13 cellular contexts compared by ENCODE assay signal in the genomic region with DNA sequence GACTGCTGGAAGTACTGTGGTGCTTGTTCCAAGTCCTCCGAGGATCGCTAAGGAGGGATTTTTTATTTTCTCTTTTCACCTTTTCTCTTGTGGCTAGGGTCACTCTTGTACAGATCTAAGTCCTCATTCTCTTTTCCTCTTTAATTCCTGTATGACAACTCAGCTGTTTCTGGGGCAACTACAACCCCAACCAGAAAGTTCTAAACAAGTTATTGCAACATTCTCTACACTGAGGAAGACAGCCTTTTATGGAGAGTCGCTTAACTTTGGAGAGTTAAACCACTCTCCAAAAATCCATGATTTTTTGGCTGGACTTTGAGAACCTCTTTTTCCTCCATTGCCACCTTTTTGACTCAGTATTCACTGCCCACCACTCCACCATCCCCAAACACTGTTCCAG.
DNase-seq lines count a peak whose midpoint lies in the region; ATAC-seq lines count a peak whose summit lies in the region.
"Had no signal": no experiment of that assay in that cellular context is flagged by ENCODE, and none has a peak within 500 bp of the region (broad histone marks: within the 10 kb centered on the region; RNA-seq: fewer than 3 reads in every experiment).

No MANE protein-coding gene starts in this region.

- H3K9me3 Mint-ChIP-seq in activated T-helper 17 cell treated with anti-CD3 and anti-CD28 coated beads, Interleukin-2, amount 50 U/mL, for 72 hours = no peaks in the 10 kb centered on the region
- no peaks in the 10 kb centered on the region for H3K9me3 Mint-ChIP-seq in stimulated activated naive CD8-positive, alpha-beta T cell treated with anti-CD3 and anti-CD28 coated beads, Interleukin-15, amount 100 ng/mL, for 72 hours
- H3K9me3 Mint-ChIP-seq: activated CD8-positive, alpha-beta T cell treated with anti-CD3 and anti-CD28 coated beads for 36 hours; naive B cell had no signal

- H3K27me3 ChIP-seq in muscle layer of duodenum (ENCODE audit: low read depth, low read length) (no peaks in the 10 kb centered on the region), aorta (ENCODE audit: control insufficient read depth in 1 of 2, insufficient read depth in 2 of 2, low read length in 1 of 2) (no peaks in the 10 kb centered on the region)

- H3K36me3 Mint-ChIP-seq in activated T-helper 17 cell treated with anti-CD3 and anti-CD28 coated beads, Interleukin-2, amount 50 U/mL, for 72 hours (ENCODE audit: low read depth) = no peaks in the 10 kb centered on the region
- H3K36me3 Mint-ChIP-seq: naive B cell; stimulated activated effector memory CD8-positive, alpha-beta T cell treated with anti-CD3 and anti-CD28 coated beads, Interleukin-12 subunit alpha, Interleukin-12 subunit beta, amount 100 ng/mL, for 72 hours had no signal

- H3K27ac ChIP-seq in muscle layer of duodenum (ENCODE audit: low read length) = peak overlapping the region; percentile 24
- no peak overlapping the region for H3K27ac ChIP-seq in aorta (ENCODE audit: low read depth in 1 of 2, low read length in 2 of 2)
- H3K27ac ChIP-seq: A549 had no signal

- H3K9me3 ChIP-seq in muscle layer of duodenum (ENCODE audit: control insufficient read depth in 1 of 2, low read length in 2 of 2) (no peaks in the 10 kb centered on the region), aorta (ENCODE audit: control insufficient read depth, low read length) (no peaks in the 10 kb centered on the region)
- H3K9me3 ChIP-seq: A549 had no signal

- no peaks in the 10 kb centered on the region for H3K4me1 Mint-ChIP-seq in activated T-helper 17 cell treated with anti-CD3 and anti-CD28 coated beads, Interleukin-2, amount 50 U/mL, for 72 hours
- H3K4me1 Mint-ChIP-seq in stimulated activated naive CD8-positive, alpha-beta T cell treated with anti-CD3 and anti-CD28 coated beads, Interleukin-15, amount 100 ng/mL, for 72 hours = no peaks in the 10 kb centered on the region
- H3K4me1 Mint-ChIP-seq: stimulated activated effector memory CD8-positive, alpha-beta T cell treated with anti-CD3 and anti-CD28 coated beads, Interleukin-12 subunit alpha, Interleukin-12 subunit beta, amount 100 ng/mL, for 72 hours had no signal

- peaks cover 3% of the 10 kb centered on the region for H3K27me3 Mint-ChIP-seq in activated T-helper 17 cell treated with anti-CD3 and anti-CD28 coated beads, Interleukin-2, amount 50 U/mL, for 72 hours
- no peaks in the 10 kb centered on the region for H3K27me3 Mint-ChIP-seq in stimulated activated naive CD8-positive, alpha-beta T cell treated with anti-CD3 and anti-CD28 coated beads, Interleukin-15, amount 100 ng/mL, for 72 hours

- no peak overlapping the region for H3K27ac Mint-ChIP-seq in activated T-helper 17 cell treated with anti-CD3 and anti-CD28 coated beads, Interleukin-2, amount 50 U/mL, for 72 hours
- peak overlapping the region in 1 of 2 donors; percentile 73 for H3K27ac Mint-ChIP-seq in stimulated activated naive CD8-positive, alpha-beta T cell treated with anti-CD3 and anti-CD28 coated beads, Interleukin-15, amount 100 ng/mL, for 72 hours
- H3K27ac Mint-ChIP-seq: activated CD8-positive, alpha-beta T cell treated with anti-CD3 and anti-CD28 coated beads for 36 hours; naive B cell; stimulated activated effector memory CD8-positive, alpha-beta T cell treated with anti-CD3 and anti-CD28 coated beads, Interleukin-12 subunit alpha, Interleukin-12 subunit beta, amount 100 ng/mL, for 72 hours had no signal

- no peak overlapping the region for H3K4me3 ChIP-seq in muscle layer of duodenum (ENCODE audit: low read depth in 1 of 2, low read length in 2 of 2)
- no peak overlapping the region for H3K4me3 ChIP-seq in aorta (ENCODE audit: low read length in 2 of 2)
- H3K4me3 ChIP-seq: A549 had no signal

- H3K4me1 ChIP-seq in muscle layer of duodenum (ENCODE audit: control insufficient read depth in 1 of 2, insufficient read depth in 2 of 2, low read length in 2 of 2) (peaks cover 0 to 11% of the 10 kb centered on the region in 2 donors), aorta (ENCODE audit: control insufficient read depth in 1 of 2, insufficient read depth in 2 of 2, low read length in 2 of 2) (peaks cover 3 to 5% of the 10 kb centered on the region in 2 donors)
- H3K4me1 ChIP-seq: A549 had no signal

- no peaks in the 10 kb centered on the region for H3K36me3 ChIP-seq in muscle layer of duodenum (ENCODE audit: control insufficient read depth in 1 of 2, insufficient read depth in 2 of 2, low read length in 2 of 2)
- H3K36me3 ChIP-seq in aorta (ENCODE audit: control insufficient read depth in 1 of 2, insufficient read depth in 2 of 2, low read length in 1 of 2) = no peaks in the 10 kb centered on the region

- WGBS in aorta, 2 donors = 84 to 87% methylated on average over 3 of the region's 3 CpGs

- intact Hi-C loops in Right ventricle myocardium inferior (cut with DNase I) = no loop called here
- intact Hi-C loops in cardiac septum (cut with DNase I) = loop anchor here (5.0 kb wide), 1 partner anchor 66 kb away; no protein-coding TSS in a partner anchor
- intact Hi-C loops in aorta (cut with DNase I) = no loop called here

- ATAC-seq in Right ventricle myocardium inferior = peak; percentile 80
- peak; percentile 73 for ATAC-seq in aorta (ENCODE audit: low FRiP score)
- ATAC-seq in activated T-helper 17 cell treated with anti-CD3 and anti-CD28 coated beads, Interleukin-2, amount 50 U/mL, for 72 hours (replicated peaks) = no peak
- no peak for ATAC-seq in stimulated activated naive CD8-positive, alpha-beta T cell treated with anti-CD3 and anti-CD28 coated beads, Interleukin-15, amount 100 ng/mL, for 72 hours
- ATAC-seq in HG03175 (IDR thresholded peaks at IDR 0.05; ENCODE audit: unreplicated experiment) = no peak
- ATAC-seq: A549; activated CD8-positive, alpha-beta T cell treated with anti-CD3 and anti-CD28 coated beads for 36 hours; stimulated activated effector memory CD8-positive, alpha-beta T cell treated with anti-CD3 and anti-CD28 coated beads, Interleukin-12 subunit alpha, Interleukin-12 subunit beta, amount 100 ng/mL, for 72 hours had no signal

- no peak overlapping the region for H3K4me3 Mint-ChIP-seq in activated T-helper 17 cell treated with anti-CD3 and anti-CD28 coated beads, Interleukin-2, amount 50 U/mL, for 72 hours
- H3K4me3 Mint-ChIP-seq in stimulated activated naive CD8-positive, alpha-beta T cell treated with anti-CD3 and anti-CD28 coated beads, Interleukin-15, amount 100 ng/mL, for 72 hours = no peak overlapping the region
- H3K4me3 Mint-ChIP-seq: activated CD8-positive, alpha-beta T cell treated with anti-CD3 and anti-CD28 coated beads for 36 hours; naive B cell; stimulated activated effector memory CD8-positive, alpha-beta T cell treated with anti-CD3 and anti-CD28 coated beads, Interleukin-12 subunit alpha, Interleukin-12 subunit beta, amount 100 ng/mL, for 72 hours had no signal

- DNase-seq in Right ventricle myocardium inferior (ENCODE audit: missing footprints) = no peak
- no peak for DNase-seq in cardiac septum (ENCODE audit: low spot score)
- peak; percentile 74 for DNase-seq in fibroblast of gingiva (ENCODE audit: low read depth)
- DNase-seq in aorta = no peak
- no peak for DNase-seq in stimulated activated naive CD8-positive, alpha-beta T cell treated with anti-CD3 and anti-CD28 coated beads, Interleukin-15, amount 100 ng/mL, for 72 hours
- DNase-seq: activated CD8-positive, alpha-beta T cell treated with anti-CD3 and anti-CD28 coated beads for 36 hours; naive B cell; NCI-H1105 treated with DMSO at 0.1 percent for 48 hours had no signal

Comparison
In these comparisons a context has a peak if more than half of its experiments do, and no peak if none do; other contexts are left out.
1. ATAC-seq: peak in Right ventricle myocardium inferior (single experiment) and aorta (single experiment); none in activated T-helper 17 cell treated with anti-CD3 and anti-CD28 coated beads, Interleukin-2, amount 50 U/mL, for 72 hours (single experiment), stimulated activated naive CD8-positive, alpha-beta T cell treated with anti-CD3 and anti-CD28 coated beads, Interleukin-15, amount 100 ng/mL, for 72 hours (single experiment) and HG03175 (single experiment).